In genomic region chr1:43650306-43650941, GRCh38 we compare ENCODE assay signal across 8 cellular contexts. TPM values are rescaled to one million over a fixed set of nuclear protein-coding genes. Genes with fewer than 3 reads are reported as not detected.
DNase-seq lines count a peak whose midpoint lies in the region; ATAC-seq and TF ChIP-seq lines count a peak whose summit lies in the region.

No MANE protein-coding gene starts in this region.

- H3K27ac Mint-ChIP-seq in WTC11, result peak overlapping the region; percentile 100
- peak overlapping the region; percentile 96 for H3K27ac Mint-ChIP-seq in central memory CD8-positive, alpha-beta T cell (ENCODE audit: low read depth)

- H3K9me3 Mint-ChIP-seq in WTC11, result no peaks in the 10 kb centered on the region
- H3K9me3 Mint-ChIP-seq in central memory CD8-positive, alpha-beta T cell, result no peaks in the 10 kb centered on the region

- peak overlapping the region; percentile 96 for H3K4me3 Mint-ChIP-seq in WTC11
- peak overlapping the region; percentile 94 for H3K4me3 Mint-ChIP-seq in central memory CD8-positive, alpha-beta T cell

- POLR2A ChIA-PET in WTC11 (lab: Charles Lee), result interaction anchor here (0.6 to 2.3 kb wide), 34 partner anchors 10 to 1125 kb away, joined by 3 to 50 read pairs (median 4); partner anchors contain the start of genes CDC20, HYI, PTPRF and RPS8

- peaks cover 6% of the 10 kb centered on the region for H3K27me3 Mint-ChIP-seq in WTC11 (ENCODE audit: low read depth)
- no peaks in the 10 kb centered on the region for H3K27me3 Mint-ChIP-seq in central memory CD8-positive, alpha-beta T cell

- DNase-seq in AG08395 (ENCODE audit: low spot score) (peak; percentile 100), NCI-H2227 (lab: John Stamatoyannopoulos, UW; ENCODE audit: unreplicated experiment) (peak; percentile 98), WTC11 (ENCODE audit: low spot score) (peak; percentile 97), islet precursor cell (peak; percentile 98)
- peak in 1 of 2 donors; percentile 85 for DNase-seq in central memory CD8-positive, alpha-beta T cell (ENCODE audit: low spot score in 2 of 2)
- DNase-seq in stimulated activated CD4-positive, alpha-beta T cell treated with anti-CD3 and anti-CD28 coated beads, Interleukin-12 subunit alpha, Interleukin-12 subunit beta, amount 100 ng/mL, for 48 hours (ENCODE audit: low read depth in 2 of 3, low spot score in 1 of 3), result peak; percentile 84 to 90 (median 87)

- H3K4me1 Mint-ChIP-seq in WTC11, result peaks cover 35% of the 10 kb centered on the region
- peaks cover 41% of the 10 kb centered on the region for H3K4me1 Mint-ChIP-seq in central memory CD8-positive, alpha-beta T cell

- ATAC-seq in GM18909 (IDR thresholded peaks at IDR 0.05; ENCODE audit: poor library complexity, unreplicated experiment), result peak; percentile 66
- ATAC-seq in HG03159 (IDR thresholded peaks at IDR 0.05; ENCODE audit: unreplicated experiment), result peak; percentile 63
- ATAC-seq in WTC11, result peak; percentile 73
- ATAC-seq in central memory CD8-positive, alpha-beta T cell (replicated peaks; ENCODE audit: extremely low read depth, poor library complexity, severe bottlenecking), result peak; percentile 75

- no peak for TF ChIP-seq CTCF in WTC11 (IDR thresholded peaks at IDR 0.05)

- CTCF ChIA-PET in WTC11 (lab: Charles Lee), result interaction anchor here (0.7 to 2.7 kb wide), 17 partner anchors 10 to 577 kb away, joined by 3 to 18 read pairs (median 5); partner anchors contain the start of genes C1orf210 and PTPRF

- peaks cover 17% of the 10 kb centered on the region for H3K36me3 Mint-ChIP-seq in WTC11
- H3K36me3 Mint-ChIP-seq in central memory CD8-positive, alpha-beta T cell (ENCODE audit: insufficient read depth), result peaks cover 30% of the 10 kb centered on the region

TF ChIP-seq in WTC11, 78 proteins besides CTCF, POLR2A, EP300 and RAD21 (continues in another document):
- TF ChIP-seq ZNF532 (CRISPR knock-in tag; IDR thresholded peaks at IDR 0.05; ENCODE audit: borderline replicate concordance) (peak; percentile 91), ZNF396 (CRISPR knock-in tag; IDR thresholded peaks at IDR 0.05; ENCODE audit: borderline replicate concordance) (no peak), ZBTB21 (CRISPR knock-in tag; IDR thresholded peaks at IDR 0.05; ENCODE audit: borderline replicate concordance) (no peak), MYBL2 (CRISPR knock-in tag; IDR thresholded peaks at IDR 0.05) (no peak; the same call in 1 of the 2 replicates), ZNF138 (CRISPR knock-in tag; conservative IDR thresholded peaks at IDR 0.05) (no peak), AR (CRISPR knock-in tag; IDR thresholded peaks at IDR 0.05) (peak; percentile 93; the same call in 1 of the 2 replicates), PRRX2 (CRISPR knock-in tag; IDR thresholded peaks at IDR 0.05) (peak; percentile 74; the same call in 1 of the 2 replicates), PRDM15 (CRISPR knock-in tag; IDR thresholded peaks at IDR 0.05) (0 out of 2 replicates have a peak, but pooled peaks have one; percentile 32), NFYB (CRISPR knock-in tag; conservative IDR thresholded peaks at IDR 0.05; ENCODE audit: low read depth) (no peak), ZNF423 (CRISPR knock-in tag; IDR thresholded peaks at IDR 0.05) (no peak), NR3C1 (CRISPR knock-in tag; conservative IDR thresholded peaks at IDR 0.05; ENCODE audit: low read depth) (no peak), KAT7 (CRISPR knock-in tag; IDR thresholded peaks at IDR 0.05; ENCODE audit: borderline replicate concordance) (peak; percentile 68; the same call in 1 of the 2 replicates), ZNF671 (CRISPR knock-in tag; IDR thresholded peaks at IDR 0.05) (peak; percentile 48; the same call in 1 of the 2 replicates)
- TF ChIP-seq, protein P1, sequence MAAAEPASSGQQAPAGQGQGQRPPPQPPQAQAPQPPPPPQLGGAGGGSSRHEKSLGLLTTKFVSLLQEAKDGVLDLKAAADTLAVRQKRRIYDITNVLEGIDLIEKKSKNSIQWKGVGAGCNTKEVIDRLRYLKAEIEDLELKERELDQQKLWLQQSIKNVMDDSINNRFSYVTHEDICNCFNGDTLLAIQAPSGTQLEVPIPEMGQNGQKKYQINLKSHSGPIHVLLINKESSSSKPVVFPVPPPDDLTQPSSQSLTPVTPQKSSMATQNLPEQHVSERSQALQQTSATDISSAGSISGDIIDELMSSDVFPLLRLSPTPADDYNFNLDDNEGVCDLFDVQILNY (CRISPR knock-in tag; IDR thresholded peaks at IDR 0.05), result no peak

RNA-seq across cellular contexts. Expression of gene KDM4A, which starts 0.5 kb away (rescaled TPM):
- 76.5 to 78.3 TPM (median 76.7 TPM) in 3 replicates for total RNA-seq in WTC11 (2021)

RNA-seq across cellular contexts. Expression of gene ST3GAL3, which starts 56.9 kb away (rescaled TPM):
- 8.6 to 10.3 TPM (median 8.9 TPM) in 3 replicates for total RNA-seq in WTC11 (2021)
